In genomic region chr15:76099388-76099787, GRCh38 we compare ENCODE assay signal across 35 cellular contexts. TPM values are rescaled to one million over a fixed set of nuclear protein-coding genes. Genes with fewer than 3 reads are reported as not detected.
"Had no signal": no experiment of that assay in that cellular context is flagged by ENCODE, and none has a peak within 500 bp of the region (broad histone marks: within the 10 kb centered on the region; RNA-seq: fewer than 3 reads in every experiment).

No MANE protein-coding gene starts in this region.

- H3K27ac Mint-ChIP-seq: naive thymus-derived CD8-positive, alpha-beta T cell; natural killer cell treated with Interleukin-12 subunit alpha and Interleukin-12 subunit beta and Interleukin-15 and Interleukin-18, amount 100 ng/mL, for 72 hours; nephron progenitor cell; progenitor cell of endocrine pancreas; stimulated activated memory B cell treated with anti-CD40 and anti-IgM and Interleukin-4, amounts not matched to agents 10 μg/mL and 1 μg/mL and 100 μg/mL, for 72 hours; stimulated activated naive CD8-positive, alpha-beta T cell treated with anti-CD3 and anti-CD28 coated beads, Interleukin-15, amount 100 ng/mL, for 72 hours; type B pancreatic cell had no signal

- H2AFZ ChIP-seq: parathyroid adenoma had no signal

- H3K4me3 Mint-ChIP-seq: naive thymus-derived CD8-positive, alpha-beta T cell; natural killer cell treated with Interleukin-12 subunit alpha and Interleukin-12 subunit beta and Interleukin-15 and Interleukin-18, amount 100 ng/mL, for 72 hours; nephron progenitor cell; neural crest cell; stimulated activated memory B cell treated with anti-CD40 and anti-IgM and Interleukin-4, amounts not matched to agents 10 μg/mL and 1 μg/mL and 100 μg/mL, for 72 hours; stimulated activated naive CD8-positive, alpha-beta T cell treated with anti-CD3 and anti-CD28 coated beads, Interleukin-15, amount 100 ng/mL, for 72 hours; type B pancreatic cell had no signal

- H3K4me1 ChIP-seq: parathyroid adenoma, psoas muscle, sigmoid colon, spleen, suprapubic skin, testis, tibial artery, transverse colon, upper lobe of right lung, uterus had no signal

- H3K27ac ChIP-seq: ovary, parathyroid adenoma, psoas muscle, right lobe of liver, sigmoid colon, skin epidermis, spleen, suprapubic skin, testis, tibial artery, transverse colon, upper lobe of right lung, uterus had no signal

- ATAC-seq: naive thymus-derived CD8-positive, alpha-beta T cell; natural killer cell treated with Interleukin-12 subunit alpha and Interleukin-12 subunit beta and Interleukin-15 and Interleukin-18, amount 100 ng/mL, for 72 hours; right cardiac atrium; stimulated activated memory B cell treated with anti-CD40 and anti-IgM and Interleukin-4, amounts not matched to agents 10 μg/mL and 1 μg/mL and 100 μg/mL, for 72 hours; stimulated activated naive CD8-positive, alpha-beta T cell treated with anti-CD3 and anti-CD28 coated beads, Interleukin-15, amount 100 ng/mL, for 72 hours; stimulated activated naive CD8-positive, alpha-beta T cell treated with anti-CD3 and anti-CD28 coated beads, Interleukin-15, Interleukin-2, amounts not matched to agents 100 U/mL and 50 U/mL, for 24 hours; upper lobe of right lung had no signal

- H3K9me3 Mint-ChIP-seq: natural killer cell treated with Interleukin-12 subunit alpha and Interleukin-12 subunit beta and Interleukin-15 and Interleukin-18, amount 100 ng/mL, for 72 hours; neural crest cell; stimulated activated memory B cell treated with anti-CD40 and anti-IgM and Interleukin-4, amounts not matched to agents 10 μg/mL and 1 μg/mL and 100 μg/mL, for 72 hours; stimulated activated naive CD8-positive, alpha-beta T cell treated with anti-CD3 and anti-CD28 coated beads, Interleukin-15, amount 100 ng/mL, for 72 hours; type B pancreatic cell had no signal

- H3K36me3 ChIP-seq: ovary, right lobe of liver, sigmoid colon, spleen, suprapubic skin, tibial artery, transverse colon, upper lobe of right lung, uterus had no signal

- DNase-seq: naive thymus-derived CD8-positive, alpha-beta T cell; occipital lobe; ovary; posterior cingulate gyrus; psoas muscle; right cardiac atrium; sigmoid colon; spleen; stimulated activated CD4-positive, alpha-beta T cell treated with anti-CD3 and anti-CD28 coated beads, Interleukin-12 subunit alpha, Interleukin-12 subunit beta, amount 100 ng/mL, for 4 hours; stimulated activated CD4-positive, alpha-beta T cell treated with anti-CD3 and anti-CD28 coated beads, Interleukin-1b, Interleukin-23, amount 100 ng/mL, for 48 hours; stimulated activated CD4-positive, alpha-beta T cell treated with anti-CD3 and anti-CD28 coated beads, Interleukin-4, amount 100 ng/mL, for 1 hour; stimulated activated CD4-positive, alpha-beta T cell treated with anti-CD3 and anti-CD28 coated beads, Interleukin-4, amount 100 ng/mL, for 4 hours; stimulated activated CD8-positive, alpha-beta memory T cell treated with anti-CD3 and anti-CD28 coated beads, Interleukin-4, amount 100 ng/mL, for 48 hours; stimulated activated naive CD4-positive, alpha-beta T cell; stimulated activated naive CD8-positive, alpha-beta T cell treated with anti-CD3 and anti-CD28 coated beads, Interleukin-15, amount 100 ng/mL, for 72 hours; stimulated activated naive CD8-positive, alpha-beta T cell treated with anti-CD3 and anti-CD28 coated beads, Interleukin-15, Interleukin-2, amounts not matched to agents 100 U/mL and 50 U/mL, for 24 hours; substantia nigra; testis; tibial artery; transverse colon; upper lobe of right lung; uterus had no signal

- H3K27me3 ChIP-seq: ovary, right lobe of liver, testis, uterus had no signal

- H3K4me3 ChIP-seq: ovary, psoas muscle, right lobe of liver, sigmoid colon, skin epidermis, smooth muscle cell, spleen, suprapubic skin, testis, tibial artery, transverse colon, upper lobe of right lung, uterus had no signal

- H3K9ac ChIP-seq: parathyroid adenoma had no signal

- H3K9me3 ChIP-seq: ovary, psoas muscle, right lobe of liver, sigmoid colon, spleen, suprapubic skin, testis, tibial artery, transverse colon, upper lobe of right lung, uterus had no signal

- H3K36me3 Mint-ChIP-seq: naive thymus-derived CD8-positive, alpha-beta T cell; natural killer cell treated with Interleukin-12 subunit alpha and Interleukin-12 subunit beta and Interleukin-15 and Interleukin-18, amount 100 ng/mL, for 72 hours; stimulated activated memory B cell treated with anti-CD40 and anti-IgM and Interleukin-4, amounts not matched to agents 10 μg/mL and 1 μg/mL and 100 μg/mL, for 72 hours; type B pancreatic cell had no signal

- H3K4me1 Mint-ChIP-seq: naive thymus-derived CD8-positive, alpha-beta T cell; neural crest cell; stimulated activated memory B cell treated with anti-CD40 and anti-IgM and Interleukin-4, amounts not matched to agents 10 μg/mL and 1 μg/mL and 100 μg/mL, for 72 hours; stimulated activated naive CD8-positive, alpha-beta T cell treated with anti-CD3 and anti-CD28 coated beads, Interleukin-15, amount 100 ng/mL, for 72 hours had no signal

- H3K4me2 ChIP-seq: smooth muscle cell had no signal

RNA-seq across cellular contexts. Expression of gene TMEM266, which starts 39.6 kb away (rescaled TPM):
- total RNA-seq: naive thymus-derived CD8-positive, alpha-beta T cell; osteoblast; renal cortical epithelial cell had no signal
- polyA plus RNA-seq: naive thymus-derived CD8-positive, alpha-beta T cell; right cardiac atrium; smooth muscle cell had no signal
